Comparison of ENCODE assay signal across 33 cellular contexts in the genomic region with DNA sequence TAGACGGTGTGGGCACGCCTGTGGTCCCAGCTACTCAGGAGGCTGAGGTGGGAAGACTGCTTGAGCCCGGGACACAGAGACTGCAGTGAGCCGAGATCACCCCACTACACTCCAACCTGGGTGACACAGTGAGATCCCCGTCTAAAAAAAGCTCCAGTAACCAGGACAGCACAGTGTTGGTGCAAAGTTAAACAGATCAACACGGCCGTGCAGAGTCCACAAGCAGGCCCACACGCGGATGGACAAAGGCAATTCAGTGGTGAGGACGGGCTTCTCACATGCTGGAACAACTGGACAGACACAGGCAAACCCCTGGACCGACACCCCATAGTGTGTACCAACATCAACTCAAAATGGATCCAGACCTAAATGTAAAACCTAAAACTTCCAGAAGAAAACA.
"Had no signal": no experiment of that assay in that cellular context is flagged by ENCODE, and none has a peak within 500 bp of the region (broad histone marks: within the 10 kb centered on the region; RNA-seq: fewer than 3 reads in every experiment).

No MANE protein-coding gene starts in this region.

- H3K4me2 ChIP-seq: PC-9 had no signal

- H3K4me3 Mint-ChIP-seq: activated CD4-positive, alpha-beta memory T cell treated with anti-CD3 and anti-CD28 coated beads for 36 hours; activated CD4-positive, alpha-beta T cell treated with anti-CD3 and anti-CD28 coated beads for 36 hours; activated naive CD8-positive, alpha-beta T cell treated with anti-CD3 and anti-CD28 coated beads for 36 hours; activated T-cell treated with anti-CD3 and anti-CD28 coated beads, Interleukin-2, amount 50 U/mL, for 72 hours; activated T-helper 17 cell treated with anti-CD3 and anti-CD28 coated beads, Interleukin-2, amount 50 U/mL, for 72 hours; T-helper 1 cell treated with Interleukin-12 subunit alpha and Interleukin-12 subunit beta and Interleukin-4 antibody, amounts not matched to agents 30 μg/mL and 1 μg/mL, for 36 hours; T-helper 2 cell treated with Interferon-gamma antibody and Interleukin-4, amounts not matched to agents 5 μg/mL and 100 μg/mL, for 36 hours had no signal

- DNase-seq: activated CD4-positive, alpha-beta memory T cell treated with anti-CD3 and anti-CD28 coated beads for 36 hours; activated CD4-positive, alpha-beta T cell treated with anti-CD3 and anti-CD28 coated beads for 36 hours; activated CD4-positive, alpha-beta T cell treated with anti-CD3 and anti-CD28 coated beads, Interleukin-2, amount 50 U/mL, for 1 hour; activated effector memory CD4-positive, alpha-beta T cell treated with anti-CD3 and anti-CD28 coated beads, Interleukin-2, amount 50 U/mL, for 16 hours; activated naive CD4-positive, alpha-beta T cell; activated naive CD4-positive, alpha-beta T cell treated with anti-CD3 and anti-CD28 coated beads, Interleukin-2, amount 50 U/mL, for 16 hours; activated naive CD8-positive, alpha-beta T cell treated with anti-CD3 and anti-CD28 coated beads for 36 hours; activated T-cell treated with anti-CD3 and anti-CD28 coated beads, Interleukin-2, amount 50 U/mL, for 1 hour; activated T-cell treated with anti-CD3 and anti-CD28 coated beads, Interleukin-2, amount 50 U/mL, for 72 hours; amniotic stem cell; brain microvascular endothelial cell; IMR-90; NCI-H1092 treated with DMSO at 0.1 percent for 48 hours; NCI-H1417; NCI-H146; NCI-H187; NCI-H2029 treated with DMSO at 0.1 percent for 48 hours; NCI-H2107; NCI-H2171; NCI-H510A; NCI-H526; NCI-H748 treated with DMSO at 0.1 percent for 48 hours; PC-9; SHP77; SJCRH30 had no signal

- H3K4me3 ChIP-seq: cardiac muscle cell, K562, PC-9, SJCRH30, SK-N-MC had no signal

- H3K36me3 Mint-ChIP-seq: activated CD4-positive, alpha-beta memory T cell treated with anti-CD3 and anti-CD28 coated beads for 36 hours; activated naive CD8-positive, alpha-beta T cell treated with anti-CD3 and anti-CD28 coated beads for 36 hours had no signal

- H3K27ac ChIP-seq: brain microvascular endothelial cell, cardiac muscle cell, PC-9, RWPE1, SJCRH30, SK-N-MC had no signal

- H2AFZ ChIP-seq: PC-9 had no signal

- ATAC-seq: activated CD4-positive, alpha-beta T cell treated with anti-CD3 and anti-CD28 coated beads for 36 hours; activated CD4-positive, CD25-positive, alpha-beta regulatory T cell treated with anti-CD3 and anti-CD28 coated beads, Interleukin-2, amount 50 U/mL, for 24 hours; activated T-cell treated with anti-CD3 and anti-CD28 coated beads, Interleukin-2, amount 50 U/mL, for 72 hours; activated T-helper 17 cell treated with anti-CD3 and anti-CD28 coated beads, Interleukin-2, amount 50 U/mL, for 72 hours; K562 had no signal

- H3K27me3 ChIP-seq: brain microvascular endothelial cell, cardiac muscle cell, SJCRH30 had no signal

- H3K9me3 Mint-ChIP-seq: activated CD4-positive, alpha-beta memory T cell treated with anti-CD3 and anti-CD28 coated beads for 36 hours; activated naive CD8-positive, alpha-beta T cell treated with anti-CD3 and anti-CD28 coated beads for 36 hours; activated T-cell treated with anti-CD3 and anti-CD28 coated beads, Interleukin-2, amount 50 U/mL, for 72 hours; activated T-helper 17 cell treated with anti-CD3 and anti-CD28 coated beads, Interleukin-2, amount 50 U/mL, for 72 hours; T-helper 1 cell treated with Interleukin-12 subunit alpha and Interleukin-12 subunit beta and Interleukin-4 antibody, amounts not matched to agents 30 μg/mL and 1 μg/mL, for 36 hours; T-helper 2 cell treated with Interferon-gamma antibody and Interleukin-4, amounts not matched to agents 5 μg/mL and 100 μg/mL, for 36 hours had no signal

- H3K36me3 ChIP-seq: brain microvascular endothelial cell, cardiac muscle cell, SJCRH30 had no signal

- H3K27ac Mint-ChIP-seq: activated CD4-positive, alpha-beta memory T cell treated with anti-CD3 and anti-CD28 coated beads for 36 hours; activated CD4-positive, alpha-beta T cell treated with anti-CD3 and anti-CD28 coated beads for 36 hours; activated naive CD8-positive, alpha-beta T cell treated with anti-CD3 and anti-CD28 coated beads for 36 hours; activated T-cell treated with anti-CD3 and anti-CD28 coated beads, Interleukin-2, amount 50 U/mL, for 72 hours; activated T-helper 17 cell treated with anti-CD3 and anti-CD28 coated beads, Interleukin-2, amount 50 U/mL, for 72 hours; T-helper 1 cell treated with Interleukin-12 subunit alpha and Interleukin-12 subunit beta and Interleukin-4 antibody, amounts not matched to agents 30 μg/mL and 1 μg/mL, for 36 hours; T-helper 2 cell treated with Interferon-gamma antibody and Interleukin-4, amounts not matched to agents 5 μg/mL and 100 μg/mL, for 36 hours had no signal

- H3K9me3 ChIP-seq: SJCRH30 had no signal

- H3K27me3 Mint-ChIP-seq: activated CD4-positive, alpha-beta memory T cell treated with anti-CD3 and anti-CD28 coated beads for 36 hours; activated CD4-positive, alpha-beta T cell treated with anti-CD3 and anti-CD28 coated beads for 36 hours; activated naive CD8-positive, alpha-beta T cell treated with anti-CD3 and anti-CD28 coated beads for 36 hours; activated T-helper 17 cell treated with anti-CD3 and anti-CD28 coated beads, Interleukin-2, amount 50 U/mL, for 72 hours had no signal
